10 cellular contexts compared by ENCODE assay signal in the genomic region with DNA sequence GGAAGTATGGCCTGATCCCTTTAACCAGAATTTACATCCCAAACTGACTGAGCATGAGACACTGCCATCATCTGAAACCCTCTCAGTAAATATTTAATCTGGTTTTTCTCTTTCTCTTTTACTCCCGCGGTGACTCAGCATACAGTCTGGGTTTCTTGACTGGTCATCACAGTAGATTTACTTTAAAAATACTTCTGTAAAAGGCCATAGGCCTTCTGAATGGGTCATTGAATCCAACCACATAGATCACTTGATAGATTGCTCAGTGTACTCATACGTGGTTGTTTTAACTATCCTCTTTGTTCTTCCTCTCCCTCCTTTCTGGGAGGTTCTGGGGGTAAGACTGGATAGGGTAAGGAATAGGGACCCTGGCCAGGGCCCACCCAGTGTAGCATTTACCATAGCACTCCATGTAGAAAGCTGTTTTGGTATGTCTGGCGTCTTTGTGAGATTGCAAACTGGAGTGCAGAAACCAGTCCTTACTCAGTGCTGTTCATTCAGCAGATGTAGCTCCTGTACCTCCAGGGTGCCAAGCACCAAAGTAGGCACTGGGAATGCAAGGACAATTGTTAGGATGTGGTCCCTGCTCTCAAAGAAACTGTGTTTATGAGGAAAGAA.
DNase-seq lines count a peak whose midpoint lies in the region; FAIRE-seq and TF ChIP-seq lines count a peak whose summit lies in the region.
"Had no signal": no experiment of that assay in that cellular context is flagged by ENCODE, and none has a peak within 500 bp of the region (broad histone marks: within the 10 kb centered on the region; RNA-seq: fewer than 3 reads in every experiment).

No MANE protein-coding gene starts in this region.

- H3K9me2 ChIP-seq in PC-9 (ENCODE audit: insufficient read depth), result no peaks in the 10 kb centered on the region

- H3K4me1 Mint-ChIP-seq in activated CD4-positive, alpha-beta memory T cell treated with anti-CD3 and anti-CD28 coated beads, Interleukin-2, amount 10 ng/mL, durations not matched to agents 7 days and 5 days, result no peaks in the 10 kb centered on the region
- no peaks in the 10 kb centered on the region for H3K4me1 Mint-ChIP-seq in CD4-positive, alpha-beta memory T cell

- no peaks in the 10 kb centered on the region for H3K36me3 Mint-ChIP-seq in activated CD4-positive, alpha-beta memory T cell treated with anti-CD3 and anti-CD28 coated beads, Interleukin-2, amount 10 ng/mL, durations not matched to agents 7 days and 5 days (ENCODE audit: low read depth)
- no peaks in the 10 kb centered on the region for H3K36me3 Mint-ChIP-seq in CD4-positive, alpha-beta memory T cell

- BruUV-seq in PC-9 (replicated peaks; lab: Mats Ljungman, UMichigan), result no TSS peak

- intact Hi-C loops in kidney (cut with DNase I), result no loop called here
- intact Hi-C loops in CD4-positive, alpha-beta memory T cell (cut with micrococcal nuclease), result no loop called here
- intact Hi-C loops in PC-9 (cut with micrococcal nuclease; ENCODE audit: unreplicated experiment), result no loop called here

- no peaks in the 10 kb centered on the region for H4K20me1 ChIP-seq in PC-9 (ENCODE audit: insufficient read depth)

- H3K79me2 ChIP-seq in PC-9 (ENCODE audit: low read depth), result peaks cover 19% of the 10 kb centered on the region

- no peaks in the 10 kb centered on the region for H3K9me3 Mint-ChIP-seq in activated CD4-positive, alpha-beta memory T cell treated with anti-CD3 and anti-CD28 coated beads, Interleukin-2, amount 10 ng/mL, durations not matched to agents 7 days and 5 days
- peaks cover 0 to 2% (median 0%) of the 10 kb centered on the region in 8 donors for H3K9me3 Mint-ChIP-seq in CD4-positive, alpha-beta memory T cell
- H3K9me3 Mint-ChIP-seq: activated T-cell treated with anti-CD3 and anti-CD28 coated beads, Interleukin-2, amount 50 U/mL, for 24 hours had no signal

- no peak overlapping the region for H3K27ac Mint-ChIP-seq in activated CD4-positive, alpha-beta memory T cell treated with anti-CD3 and anti-CD28 coated beads, Interleukin-2, amount 10 ng/mL, durations not matched to agents 7 days and 5 days
- no peak overlapping the region for H3K27ac Mint-ChIP-seq in CD4-positive, alpha-beta memory T cell
- H3K27ac Mint-ChIP-seq: activated T-cell treated with anti-CD3 and anti-CD28 coated beads, Interleukin-2, amount 50 U/mL, for 24 hours had no signal

- H3K27me3 Mint-ChIP-seq in activated CD4-positive, alpha-beta memory T cell treated with anti-CD3 and anti-CD28 coated beads, Interleukin-2, amount 10 ng/mL, durations not matched to agents 7 days and 5 days, result no peaks in the 10 kb centered on the region
- H3K27me3 Mint-ChIP-seq in CD4-positive, alpha-beta memory T cell, result peaks cover 0 to 2% of the 10 kb centered on the region in 2 donors
- H3K27me3 Mint-ChIP-seq: activated T-cell treated with anti-CD3 and anti-CD28 coated beads, Interleukin-2, amount 50 U/mL, for 24 hours had no signal

- DNase-seq in GM10248 (ENCODE audit: extremely low spot score), result peak; percentile 9
- DNase-seq in HCEC 1CT, result peak; percentile 90
- DNase-seq in M059J (ENCODE audit: low read depth), result peak; percentile 93
- DNase-seq in kidney, result no peak
- no peak for DNase-seq in activated CD4-positive, alpha-beta memory T cell treated with anti-CD3 and anti-CD28 coated beads, Interleukin-2, amount 10 ng/mL, durations not matched to agents 7 days and 5 days
- DNase-seq in CD4-positive, alpha-beta memory T cell, result no peak
- DNase-seq in SHP77 treated with DMSO at 0.1 percent for 48 hours (lab: John Stamatoyannopoulos, UW), result no peak
- DNase-seq in PC-9, result no peak
- DNase-seq: activated T-cell treated with anti-CD3 and anti-CD28 coated beads, Interleukin-2, amount 50 U/mL, for 24 hours; NCI-H1694 treated with DMSO at 0.1 percent for 48 hours had no signal

- CTCF ChIA-PET in GM10248 (lab: Yijun Ruan, JAX) (interaction anchor here (1.4 to 1.7 kb wide), 2 partner anchors 16 to 66 kb away, joined by 3 to 5 read pairs; no protein-coding TSS in a partner anchor), PC-9 (lab: Charles Lee) (no interaction called here)
- CTCF ChIA-PET in activated CD4-positive, alpha-beta memory T cell treated with anti-CD3 and anti-CD28 coated beads, Interleukin-2, amount 10 ng/mL, durations not matched to agents 7 days and 5 days (lab: Charles Lee), result no interaction called here
- CTCF ChIA-PET in CD4-positive, alpha-beta memory T cell (lab: Charles Lee; ENCODE audit: partially characterized antibody), result no interaction called here

- no peaks in the 10 kb centered on the region for H3K9me3 ChIP-seq in kidney (ENCODE audit: control insufficient read depth in 1 of 2, low read length in 2 of 2)
- no peaks in the 10 kb centered on the region for H3K9me3 ChIP-seq in CD4-positive, alpha-beta memory T cell (ENCODE audit: control insufficient read depth in 1 of 2, low read length in 2 of 2)
- no peaks in the 10 kb centered on the region for H3K9me3 ChIP-seq in PC-9 (ENCODE audit: insufficient read depth, low read depth)

- no peaks in the 10 kb centered on the region for H3K27me3 ChIP-seq in CD4-positive, alpha-beta memory T cell (ENCODE audit: insufficient read depth, low read length)
- no peaks in the 10 kb centered on the region for H3K27me3 ChIP-seq in PC-9 (ENCODE audit: insufficient read depth, low read depth)

- no peak overlapping the region for H3K9ac ChIP-seq in kidney (ENCODE audit: low read length in 2 of 2)

- H3K4me1 ChIP-seq in kidney (ENCODE audit: control insufficient read depth in 1 of 2, insufficient read depth in 1 of 2, low read depth in 1 of 2, low read length in 2 of 2) (peaks cover 3 to 20% of the 10 kb centered on the region in 2 donors), PC-9 (replicated peaks; ENCODE audit: insufficient read depth) (no peaks in the 10 kb centered on the region)
- H3K4me1 ChIP-seq in CD4-positive, alpha-beta memory T cell (ENCODE audit: insufficient read depth, low read length), result no peaks in the 10 kb centered on the region

- H3K36me3 ChIP-seq in kidney (ENCODE audit: control insufficient read depth in 1 of 2, insufficient read depth in 2 of 2, low read length in 2 of 2) (no peaks in the 10 kb centered on the region), PC-9 (ENCODE audit: low read depth) (no peaks in the 10 kb centered on the region)
- H3K36me3 ChIP-seq in CD4-positive, alpha-beta memory T cell (ENCODE audit: insufficient read depth, low read length), result no peaks in the 10 kb centered on the region

- H3F3A ChIP-seq in PC-9 (ENCODE audit: insufficient read depth, low read depth), result no peaks in the 10 kb centered on the region

- H3K27ac ChIP-seq in kidney (ENCODE audit: low read depth in 2 of 2, low read length in 2 of 2) (no peak overlapping the region), PC-9 (no peak overlapping the region; the same call in 1 of the 2 replicates)
- H3K27ac ChIP-seq in CD4-positive, alpha-beta memory T cell (ENCODE audit: low read depth, low read length), result no peak overlapping the region

- H3K4me3 ChIP-seq in kidney (ENCODE audit: low read length in 2 of 2) (no peak overlapping the region), PC-9 (no peak overlapping the region)
- no peak overlapping the region for H3K4me3 ChIP-seq in CD4-positive, alpha-beta memory T cell (ENCODE audit: low read length in 2 of 2)

- TF ChIP-seq CTCF in GM10248 (IDR thresholded peaks at IDR 0.05; ENCODE audit: control extremely low read depth, extremely low read depth, low read depth, missing control alignments) (no peak), kidney (IDR thresholded peaks at IDR 0.05; ENCODE audit: borderline replicate concordance, extremely low read depth, insufficient read depth) (no peak), PC-9 (conservative IDR thresholded peaks at IDR 0.05) (no peak)

- no peak overlapping the region for H3K4me3 Mint-ChIP-seq in activated CD4-positive, alpha-beta memory T cell treated with anti-CD3 and anti-CD28 coated beads, Interleukin-2, amount 10 ng/mL, durations not matched to agents 7 days and 5 days
- H3K4me3 Mint-ChIP-seq in CD4-positive, alpha-beta memory T cell, result no peak overlapping the region
- H3K4me3 Mint-ChIP-seq: activated T-cell treated with anti-CD3 and anti-CD28 coated beads, Interleukin-2, amount 50 U/mL, for 24 hours had no signal

- no peak overlapping the region for H3K4me2 ChIP-seq in PC-9

- no peak overlapping the region for H2AFZ ChIP-seq in PC-9

- POLR2A ChIA-PET in GM10248 (lab: Yijun Ruan, JAX), result no interaction called here
- POLR2A ChIA-PET in activated CD4-positive, alpha-beta memory T cell treated with anti-CD3 and anti-CD28 coated beads, Interleukin-2, amount 10 ng/mL, durations not matched to agents 7 days and 5 days (lab: Charles Lee), result no interaction called here
- POLR2A ChIA-PET in CD4-positive, alpha-beta memory T cell (lab: Charles Lee; ENCODE audit: partially characterized antibody), result no interaction called here
- POLR2A ChIA-PET in PC-9 (lab: Charles Lee; ENCODE audit: unreplicated experiment), result no interaction called here

- peak; percentile 15 for FAIRE-seq in kidney (lab: Jason Lieb, UNC)

Comparison
In these comparisons a context has a peak if more than half of its experiments do, and no peak if none do; other contexts are left out.
1. DNase-seq: peak in GM10248 (single experiment), HCEC 1CT (single experiment) and M059J (single experiment); none in kidney (single experiment), activated CD4-positive, alpha-beta memory T cell treated with anti-CD3 and anti-CD28 coated beads, Interleukin-2, amount 10 ng/mL, durations not matched to agents 7 days and 5 days (single experiment), CD4-positive, alpha-beta memory T cell (0 of 5), SHP77 treated with DMSO at 0.1 percent for 48 hours (single experiment) and PC-9 (0 of 2).